ENCODE assay signal across 12 cellular contexts in genomic region chr4:164204434-164204833, GRCh38.
A peak's percentile ranks its signal among the peaks of the same experiment; 100 is the strongest.
DNase-seq lines count a peak whose midpoint lies in the region; ATAC-seq, FAIRE-seq and TF ChIP-seq lines count a peak whose summit lies in the region.
"Had no signal": no experiment of that assay in that cellular context is flagged by ENCODE, and none has a peak within 500 bp of the region (broad histone marks: within the 10 kb centered on the region; RNA-seq: fewer than 3 reads in every experiment).

No MANE protein-coding gene starts in this region.

- peak; percentile 84 for ATAC-seq in omental fat pad (ENCODE audit: low FRiP score)
- ATAC-seq in body of pancreas = no peak
- no peak for ATAC-seq in HG02678 (IDR thresholded peaks at IDR 0.05; ENCODE audit: unreplicated experiment)
- ATAC-seq in HG02759 (IDR thresholded peaks at IDR 0.05; ENCODE audit: unreplicated experiment) = no peak
- ATAC-seq: activated CD4-positive, alpha-beta T cell treated with anti-CD3 and anti-CD28 coated beads for 36 hours had no signal

- intact Hi-C loops in body of pancreas (cut with DNase I) = no loop called here

- H3K4me3 ChIP-seq in fibroblast of lung (replicated peaks in 1 of 4; ENCODE audit: control extremely low read depth in 1 of 4, insufficient read depth in 1 of 4, low read depth in 3 of 4, low read length in 4 of 4) = no peak overlapping the region
- H3K4me3 ChIP-seq in body of pancreas = no peak overlapping the region
- H3K4me3 ChIP-seq: HAP-1 had no signal

- H3K9me3 ChIP-seq in fibroblast of lung (ENCODE audit: control insufficient read depth, insufficient read depth, low read depth, low read length) (no peaks in the 10 kb centered on the region), body of pancreas (no peaks in the 10 kb centered on the region)
- H3K9me3 ChIP-seq: HAP-1 had no signal

- H3K4me1 ChIP-seq in fibroblast of lung (ENCODE audit: control insufficient read depth, extremely low read depth, insufficient read depth, low read length) (no peaks in the 10 kb centered on the region), body of pancreas (no peaks in the 10 kb centered on the region)

- H3K79me2 ChIP-seq in fibroblast of lung (ENCODE audit: control insufficient read depth, insufficient read depth, low read length) = no peaks in the 10 kb centered on the region

- H3K36me3 ChIP-seq in fibroblast of lung (ENCODE audit: control insufficient read depth, insufficient read depth, low read length) (no peaks in the 10 kb centered on the region), body of pancreas (replicated peaks in 1 of 2; ENCODE audit: insufficient read depth in 1 of 2, low read depth in 2 of 2) (no peaks in the 10 kb centered on the region)
- H3K36me3 ChIP-seq: HAP-1 had no signal

- FAIRE-seq in H54 (lab: Jason Lieb, UNC) = peak; percentile 91

- H3K4me2 ChIP-seq in fibroblast of lung (ENCODE audit: extremely low read depth, insufficient read depth, low read length) = no peak overlapping the region

- H3K27ac ChIP-seq in fibroblast of lung (ENCODE audit: insufficient read depth, low read length) = no peak overlapping the region
- no peak overlapping the region for H3K27ac ChIP-seq in body of pancreas

- H3K9ac ChIP-seq in fibroblast of lung (ENCODE audit: insufficient read depth, low read length) = no peak overlapping the region

- no peaks in the 10 kb centered on the region for H3K27me3 ChIP-seq in fibroblast of lung (ENCODE audit: control insufficient read depth, insufficient read depth, low read length)
- no peaks in the 10 kb centered on the region for H3K27me3 ChIP-seq in body of pancreas

- no peaks in the 10 kb centered on the region for H4K20me1 ChIP-seq in fibroblast of lung (ENCODE audit: control insufficient read depth, extremely low read depth, insufficient read depth, low read length)

- H2AFZ ChIP-seq in fibroblast of lung (ENCODE audit: low read length) = no peak overlapping the region

- TF ChIP-seq POLR2A in H54 (IDR thresholded peaks at IDR 0.05; ENCODE audit: low read depth, low read length) = no peak
- no peak for TF ChIP-seq POLR2A in body of pancreas (IDR thresholded peaks at IDR 0.05)

- no peak for TF ChIP-seq CTCF in fibroblast of lung (conservative IDR thresholded peaks at IDR 0.05 in 1 of 2, IDR thresholded peaks at IDR 0.05 in 1 of 2; ENCODE audit: low read depth in 1 of 2, low read length in 2 of 2)
- no peak for TF ChIP-seq CTCF in omental fat pad (IDR thresholded peaks at IDR 0.05)
- TF ChIP-seq CTCF in body of pancreas (IDR thresholded peaks at IDR 0.05) = no peak

- DNase-seq in H54 (ENCODE audit: insufficient read length, low spot score) = peak; percentile 7
- DNase-seq in RKO (ENCODE audit: low spot score) = peak; percentile 34
- DNase-seq in fibroblast of lung (ENCODE audit: low read depth in 2 of 2) = peak; percentile 11 to 97
- DNase-seq in omental fat pad (ENCODE audit: low spot score) = no peak
- DNase-seq in body of pancreas = no peak
- no peak for DNase-seq in GDM1 (lab: John Stamatoyannopoulos, UW)
- DNase-seq: activated CD4-positive, alpha-beta T cell treated with anti-CD3 and anti-CD28 coated beads for 36 hours; CD4-positive, alpha-beta T cell; NCI-H510A treated with DMSO at 0.1 percent for 48 hours had no signal

Comparison
In these comparisons a context has a peak if more than half of its experiments do, and no peak if none do; other contexts are left out.
1. DNase-seq: peak in H54 (single experiment), RKO (single experiment) and fibroblast of lung (2 of 2); none in omental fat pad (single experiment), body of pancreas (0 of 4) and GDM1 (single experiment).